In genomic region chr4:139454646-139455045, GRCh38 we compare ENCODE assay signal across 8 cellular contexts. TPM values are rescaled to one million over a fixed set of nuclear protein-coding genes. Genes with fewer than 3 reads are reported as not detected.
DNase-seq lines count a peak whose midpoint lies in the region; ATAC-seq, FAIRE-seq and TF ChIP-seq lines count a peak whose summit lies in the region.

No MANE protein-coding gene starts in this region.

- H3K27me3 Mint-ChIP-seq in activated CD4-positive, alpha-beta T cell treated with anti-CD3 and anti-CD28 coated beads, Interleukin-2, amount 10 ng/mL, durations not matched to agents 7 days and 5 days = no peaks in the 10 kb centered on the region
- no peaks in the 10 kb centered on the region for H3K27me3 Mint-ChIP-seq in activated T-helper 17 cell treated with anti-CD3 and anti-CD28 coated beads, Interleukin-2, amount 50 U/mL, for 72 hours

- no peaks in the 10 kb centered on the region for H4K20me1 ChIP-seq in keratinocyte (ENCODE audit: control insufficient read depth, extremely low read depth, insufficient read depth, low read length)

- no peaks in the 10 kb centered on the region for H3K36me3 ChIP-seq in keratinocyte (ENCODE audit: control insufficient read depth in 2 of 2, extremely low read depth in 1 of 2, insufficient read depth in 2 of 2, low read length in 2 of 2)
- H3K36me3 ChIP-seq in thoracic aorta = no peaks in the 10 kb centered on the region

- POLR2A ChIA-PET in activated CD4-positive, alpha-beta T cell treated with anti-CD3 and anti-CD28 coated beads, Interleukin-2, amount 10 ng/mL, durations not matched to agents 7 days and 5 days (lab: Charles Lee) = interaction anchor here (0.6 kb wide), 1 partner anchor 35 kb away, joined by 5 read pairs; no protein-coding TSS in a partner anchor

- H3K4me1 ChIP-seq in keratinocyte (ENCODE audit: control insufficient read depth, extremely low read depth, insufficient read depth, low read length) = peaks cover 33% of the 10 kb centered on the region
- H3K4me1 ChIP-seq in thoracic aorta (ENCODE audit: control insufficient read depth in 1 of 2, low read depth in 2 of 2) = peaks cover 40 to 56% of the 10 kb centered on the region in 2 donors

- H3K27ac Mint-ChIP-seq in activated CD4-positive, alpha-beta T cell treated with anti-CD3 and anti-CD28 coated beads, Interleukin-2, amount 10 ng/mL, durations not matched to agents 7 days and 5 days = peak overlapping the region; percentile 99
- H3K27ac Mint-ChIP-seq in activated T-helper 17 cell treated with anti-CD3 and anti-CD28 coated beads, Interleukin-2, amount 50 U/mL, for 72 hours = peak overlapping the region; percentile 98

- dilution Hi-C loops in keratinocyte (cut with MboI; ENCODE audit: extremely low pct_ligation_motif_present, low sequenced_read_pairs) = no loop called here

- FAIRE-seq in keratinocyte (lab: Jason Lieb, UNC) = no peak

- peaks cover 3% of the 10 kb centered on the region for H3K9me1 ChIP-seq in keratinocyte (ENCODE audit: control insufficient read depth, extremely low read depth, insufficient read depth, low read length)

- no peaks in the 10 kb centered on the region for H3K9me3 Mint-ChIP-seq in activated CD4-positive, alpha-beta T cell treated with anti-CD3 and anti-CD28 coated beads, Interleukin-2, amount 10 ng/mL, durations not matched to agents 7 days and 5 days
- H3K9me3 Mint-ChIP-seq in activated T-helper 17 cell treated with anti-CD3 and anti-CD28 coated beads, Interleukin-2, amount 50 U/mL, for 72 hours = no peaks in the 10 kb centered on the region

- peaks cover 57% of the 10 kb centered on the region for H3K4me1 Mint-ChIP-seq in activated CD4-positive, alpha-beta T cell treated with anti-CD3 and anti-CD28 coated beads, Interleukin-2, amount 10 ng/mL, durations not matched to agents 7 days and 5 days
- peaks cover 19% of the 10 kb centered on the region for H3K4me1 Mint-ChIP-seq in activated T-helper 17 cell treated with anti-CD3 and anti-CD28 coated beads, Interleukin-2, amount 50 U/mL, for 72 hours

- H3K9me3 ChIP-seq in keratinocyte (ENCODE audit: control insufficient read depth, low read depth, low read length) (no peaks in the 10 kb centered on the region), thoracic aorta (no peaks in the 10 kb centered on the region)

- H3K4me2 ChIP-seq in keratinocyte (ENCODE audit: control insufficient read depth, extremely low read depth, insufficient read depth, low read depth, low read length) = peak overlapping the region; percentile 94

- ATAC-seq in activated T-helper 17 cell treated with anti-CD3 and anti-CD28 coated beads, Interleukin-2, amount 50 U/mL, for 72 hours (replicated peaks) = no peak
- ATAC-seq in thoracic aorta (ENCODE audit: insufficient number of reproducible peaks, low FRiP score, low read depth) (no peak), HG03460 (IDR thresholded peaks at IDR 0.05; ENCODE audit: unreplicated experiment) (no peak), HG02571 (IDR thresholded peaks at IDR 0.05; ENCODE audit: unreplicated experiment) (no peak), HG03378 (IDR thresholded peaks at IDR 0.05; ENCODE audit: unreplicated experiment) (no peak)

- CTCF ChIA-PET in activated CD4-positive, alpha-beta T cell treated with anti-CD3 and anti-CD28 coated beads, Interleukin-2, amount 10 ng/mL, durations not matched to agents 7 days and 5 days (lab: Charles Lee) = no interaction called here

- DNase-seq in activated CD4-positive, alpha-beta T cell treated with anti-CD3 and anti-CD28 coated beads, Interleukin-2, amount 10 ng/mL, durations not matched to agents 7 days and 5 days = no peak
- no peak for DNase-seq in activated CD4-positive, alpha-beta T cell treated with anti-CD3 and anti-CD28 coated beads, Interleukin-2, amount 50 U/mL, for 48 hours
- no peak for DNase-seq in keratinocyte (ENCODE audit: low read depth, low spot score)
- DNase-seq in thoracic aorta (ENCODE audit: low spot score) = no peak

- H3K27ac ChIP-seq in keratinocyte (ENCODE audit: control insufficient read depth, insufficient read depth, low read length) (peak overlapping the region; percentile 82), thoracic aorta (peak overlapping the region; percentile 79 to 96)

- H3K4me3 ChIP-seq in keratinocyte (ENCODE audit: control insufficient read depth in 2 of 3, extremely low read depth in 1 of 3, insufficient read depth in 2 of 3, low read depth in 1 of 3, low read length in 3 of 3) = peak overlapping the region; percentile 67 to 97 (median 86)
- H3K4me3 ChIP-seq in thoracic aorta = peak overlapping the region; percentile 93

- peak overlapping the region; percentile 84 for H3K9ac ChIP-seq in keratinocyte (ENCODE audit: control insufficient read depth, extremely low read depth, insufficient read depth, low read length)

- TF ChIP-seq CTCF in keratinocyte (optimal IDR thresholded peaks at IDR 0.05 in 1 of 3, IDR thresholded peaks at IDR 0.05 in 1 of 3, conservative IDR thresholded peaks at IDR 0.05 in 1 of 3; ENCODE audit: extremely low read depth in 1 of 3, insufficient read depth in 2 of 3, low read length in 3 of 3) (no peak), thoracic aorta (IDR thresholded peaks at IDR 0.05) (no peak)

- H3K79me2 ChIP-seq in keratinocyte (ENCODE audit: control insufficient read depth, insufficient read depth, low read length) = peaks cover 52% of the 10 kb centered on the region

- H3K27me3 ChIP-seq in keratinocyte (ENCODE audit: control insufficient read depth, extremely low read depth, insufficient read depth, low read length) (no peaks in the 10 kb centered on the region), thoracic aorta (replicated peaks; ENCODE audit: insufficient read depth) (no peaks in the 10 kb centered on the region)

- H3K36me3 Mint-ChIP-seq in activated CD4-positive, alpha-beta T cell treated with anti-CD3 and anti-CD28 coated beads, Interleukin-2, amount 10 ng/mL, durations not matched to agents 7 days and 5 days (ENCODE audit: low read depth) = peaks cover 4% of the 10 kb centered on the region
- peaks cover 14% of the 10 kb centered on the region for H3K36me3 Mint-ChIP-seq in activated T-helper 17 cell treated with anti-CD3 and anti-CD28 coated beads, Interleukin-2, amount 50 U/mL, for 72 hours (ENCODE audit: low read depth)

- peak overlapping the region; percentile 96 for H2AFZ ChIP-seq in keratinocyte (ENCODE audit: control insufficient read depth, low read length)

- H3K4me3 Mint-ChIP-seq in activated CD4-positive, alpha-beta T cell treated with anti-CD3 and anti-CD28 coated beads, Interleukin-2, amount 10 ng/mL, durations not matched to agents 7 days and 5 days = peak overlapping the region; percentile 87
- H3K4me3 Mint-ChIP-seq in activated T-helper 17 cell treated with anti-CD3 and anti-CD28 coated beads, Interleukin-2, amount 50 U/mL, for 72 hours = peak overlapping the region; percentile 100

RNA-seq across cellular contexts. Expression of gene RAB33B, which starts 0.7 kb away (rescaled TPM):
- total RNA-seq in activated CD4-positive, alpha-beta T cell treated with anti-CD3 and anti-CD28 coated beads, Interleukin-2, amount 10 ng/mL, durations not matched to agents 7 days and 5 days = 1 to 10 TPM; 7.3 TPM
- total RNA-seq in activated T-helper 17 cell treated with anti-CD3 and anti-CD28 coated beads, Interleukin-2, amount 50 U/mL, for 72 hours = 1 to 10 TPM; 8.5 to 9.6 TPM
- 3.2 to 4.4 TPM (median 3.2 TPM) in 3 replicates for polyA plus RNA-seq in keratinocyte
- 2.3 TPM for polyA plus RNA-seq in keratinocyte (2011; ENCODE audit: low read depth)
- 2.2 and 3.8 TPM in 2 replicates for polyA plus RNA-seq in keratinocyte (2011; cell fraction: cytosol; rRNA removed)
- 5.0 and 5.6 TPM in 2 replicates for polyA plus RNA-seq in keratinocyte (2011; cell fraction: nucleus; rRNA removed)
- 2.4 and 3.2 TPM in 2 replicates for polyA plus RNA-seq in keratinocyte (2012; ENCODE audit: low replicate concordance)
- polyA minus RNA-seq in keratinocyte = 0.95 to 6.8 TPM (median 5.3 TPM) in 3 replicates
- 9.0 TPM for polyA minus RNA-seq in keratinocyte (2011; cell fraction: cytosol; rRNA and poly(A)+ RNA removed)
- polyA minus RNA-seq in keratinocyte (2011; cell fraction: nucleus; rRNA and poly(A)+ RNA removed) = 5.4 and 15.1 TPM in 2 replicates
- total RNA-seq in thoracic aorta = 10 to 100 TPM in 1 of 2 donors, 1 to 10 TPM in 1; 8.7 to 14.2 TPM
